13 cellular contexts compared by ENCODE assay signal in the genomic region with DNA sequence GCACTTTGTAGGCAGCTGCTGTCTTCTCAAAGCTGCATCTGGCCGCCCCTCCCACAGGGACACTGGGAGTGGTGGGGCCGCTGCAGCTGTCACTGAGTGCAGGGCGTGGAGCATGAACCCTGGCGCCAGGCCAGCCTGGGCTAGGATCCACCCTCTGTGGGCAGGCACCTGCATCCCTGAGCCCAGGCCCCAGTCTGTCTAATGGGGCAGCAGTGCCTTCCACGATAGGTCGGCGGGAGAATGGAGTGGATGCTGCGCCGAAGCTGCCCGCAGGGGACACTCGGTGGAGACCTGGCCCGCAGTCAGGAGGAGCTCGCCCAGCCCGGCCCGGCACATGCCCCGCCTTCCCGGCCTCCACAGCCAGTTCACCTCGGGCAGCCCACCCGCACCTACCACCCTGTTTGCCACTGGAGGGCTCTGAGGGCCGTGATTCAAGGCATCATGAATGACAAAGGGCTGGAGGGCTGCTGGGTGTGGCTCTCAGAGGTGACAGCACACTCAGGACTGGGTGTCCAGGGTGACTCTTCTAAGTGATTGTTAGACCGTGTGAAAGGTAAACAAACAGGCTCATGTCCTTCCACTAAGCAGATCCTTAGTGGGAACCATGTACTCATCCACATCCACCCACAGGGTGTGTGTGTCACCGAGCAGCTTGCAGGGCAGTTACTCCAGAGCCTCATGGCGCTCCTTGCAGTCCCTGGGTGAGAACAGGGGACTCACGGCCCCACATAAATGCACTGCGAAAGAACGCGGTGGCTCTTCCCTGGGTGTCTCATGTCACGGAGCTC.
DNase-seq lines count a peak whose midpoint lies in the region; ATAC-seq and TF ChIP-seq lines count a peak whose summit lies in the region.
"Had no signal": no experiment of that assay in that cellular context is flagged by ENCODE, and none has a peak within 500 bp of the region (broad histone marks: within the 10 kb centered on the region; RNA-seq: fewer than 3 reads in every experiment).

No MANE protein-coding gene starts in this region.

- H3K4me3 ChIP-seq in colonic mucosa, result no peak overlapping the region

- no peaks in the 10 kb centered on the region for H3K36me3 Mint-ChIP-seq in natural killer cell

- no peaks in the 10 kb centered on the region for H3K27me3 ChIP-seq in colonic mucosa
- H3K27me3 ChIP-seq: neutrophil had no signal

- H3K4me3 Mint-ChIP-seq in natural killer cell, result no peak overlapping the region
- H3K4me3 Mint-ChIP-seq: CD4-positive, alpha-beta memory T cell; immature natural killer cell had no signal

- H3K9ac ChIP-seq in colonic mucosa (ENCODE audit: low read depth in 2 of 2, low read length in 2 of 2), result no peak overlapping the region

- peak; percentile 93 for ATAC-seq in left colon
- ATAC-seq in HG03280 (IDR thresholded peaks at IDR 0.05; ENCODE audit: unreplicated experiment), result no peak
- no peak for ATAC-seq in natural killer cell
- ATAC-seq in HG03025 (IDR thresholded peaks at IDR 0.05; ENCODE audit: low FRiP score, unreplicated experiment), result no peak

- peak; percentile 55 for DNase-seq in Caki2 (ENCODE audit: low read depth)
- peak; percentile 44 for DNase-seq in NCI-H2029 treated with DMSO at 0.1 percent for 48 hours (lab: John Stamatoyannopoulos, UW)
- peak; percentile 52 for DNase-seq in colonic mucosa
- DNase-seq in left colon, result peak; percentile 39 to 65
- DNase-seq in natural killer cell, result no peak
- DNase-seq in HuH-7 (ENCODE audit: low spot score), result no peak
- DNase-seq: CD4-positive, alpha-beta memory T cell; immature natural killer cell; stimulated activated CD4-positive, alpha-beta T cell treated with anti-CD3 and anti-CD28 coated beads, Interleukin-4, amount 100 ng/mL, for 24 hours; trophoblast cell had no signal

- H3K27ac ChIP-seq in colonic mucosa, result no peak overlapping the region
- H3K27ac ChIP-seq: neutrophil had no signal

- no peaks in the 10 kb centered on the region for H3K36me3 ChIP-seq in colonic mucosa
- H3K36me3 ChIP-seq: neutrophil had no signal

- in situ Hi-C loops in Caki2 (cut with HindIII; ENCODE audit: low pct_unique_long_range_greater_than_20kb, low sequenced_read_pairs), result no loop called here

- H3K27ac Mint-ChIP-seq in natural killer cell, result no peak overlapping the region
- H3K27ac Mint-ChIP-seq: immature natural killer cell had no signal

- no peaks in the 10 kb centered on the region for H3K4me1 ChIP-seq in colonic mucosa

- TF ChIP-seq CTCF in colonic mucosa (IDR thresholded peaks at IDR 0.05), result no peak
- TF ChIP-seq CTCF in natural killer cell (IDR thresholded peaks at IDR 0.05), result no peak

- peaks cover 0 to 6% of the 10 kb centered on the region in 2 donors for H3K4me1 Mint-ChIP-seq in natural killer cell
- H3K4me1 Mint-ChIP-seq: CD4-positive, alpha-beta memory T cell had no signal

- intact Hi-C loops in colonic mucosa (cut with DNase I) (no loop called here), left colon (cut with DNase I, micrococcal nuclease) (loop anchor here in 1 of 2 donors (10.0 kb wide), 1 partner anchor 235 kb away; no protein-coding TSS in a partner anchor), natural killer cell (cut with micrococcal nuclease) (no loop called here)

- H3K9me3 ChIP-seq in colonic mucosa, result no peaks in the 10 kb centered on the region
- H3K9me3 ChIP-seq: neutrophil had no signal

- no peaks in the 10 kb centered on the region for H3K9me3 Mint-ChIP-seq in natural killer cell
- H3K9me3 Mint-ChIP-seq: immature natural killer cell had no signal

- no peaks in the 10 kb centered on the region for H3K27me3 Mint-ChIP-seq in natural killer cell (ENCODE audit: low read depth in 2 of 2)
- H3K27me3 Mint-ChIP-seq: CD4-positive, alpha-beta memory T cell had no signal

Comparison
In these comparisons a context has a peak if more than half of its experiments do, and no peak if none do; other contexts are left out.
1. DNase-seq: peak in Caki2 (single experiment), NCI-H2029 treated with DMSO at 0.1 percent for 48 hours (single experiment), colonic mucosa (single experiment) and left colon (2 of 2); none in natural killer cell (single experiment) and HuH-7 (single experiment).